ENCODE assay signal across 24 cellular contexts in the genomic region with DNA sequence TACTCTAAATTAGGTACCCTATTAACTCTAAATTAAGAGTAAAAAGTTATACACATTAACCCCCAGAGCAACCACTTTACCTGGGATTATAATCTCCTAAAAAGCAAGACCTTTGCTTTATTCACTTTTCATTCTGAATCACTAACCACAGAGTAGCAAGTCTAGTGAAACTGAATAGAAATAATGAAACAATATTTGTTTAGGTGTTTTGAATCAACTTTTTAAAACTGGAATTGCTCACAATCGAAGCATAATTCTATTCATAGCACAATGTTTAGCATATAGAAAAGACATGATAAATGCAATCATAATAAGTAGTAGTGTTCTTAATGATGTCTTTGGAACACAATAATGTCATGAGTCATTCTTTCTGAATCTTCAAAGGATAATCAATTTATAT. TPM values are rescaled to one million over a fixed set of nuclear protein-coding genes. Genes with fewer than 3 reads are reported as not detected.
DNase-seq lines count a peak whose midpoint lies in the region; ATAC-seq and TF ChIP-seq lines count a peak whose summit lies in the region.
"Had no signal": no experiment of that assay in that cellular context is flagged by ENCODE, and none has a peak within 500 bp of the region (broad histone marks: within the 10 kb centered on the region; RNA-seq: fewer than 3 reads in every experiment).

No MANE protein-coding gene starts in this region.

- ATAC-seq in GM18508 (IDR thresholded peaks at IDR 0.05; ENCODE audit: insufficient read depth, unreplicated experiment) (peak; percentile 56), GM21390 (IDR thresholded peaks at IDR 0.05; ENCODE audit: unreplicated experiment) (peak; percentile 65), HG02973 (IDR thresholded peaks at IDR 0.05; ENCODE audit: unreplicated experiment) (peak; percentile 66), gastroesophageal sphincter (no peak), HG03025 (IDR thresholded peaks at IDR 0.05; ENCODE audit: low FRiP score, unreplicated experiment) (no peak)
- peak; percentile 56 for ATAC-seq in activated T-helper 17 cell treated with anti-CD3 and anti-CD28 coated beads, Interleukin-2, amount 50 U/mL, for 72 hours (replicated peaks)
- ATAC-seq: A549 had no signal

- no peaks in the 10 kb centered on the region for H3K4me1 Mint-ChIP-seq in activated T-helper 17 cell treated with anti-CD3 and anti-CD28 coated beads, Interleukin-2, amount 50 U/mL, for 72 hours

- no peak for TF ChIP-seq EP300 in gastroesophageal sphincter (IDR thresholded peaks at IDR 0.05)

- no peak overlapping the region for H3K4me3 ChIP-seq in gastroesophageal sphincter
- H3K4me3 ChIP-seq: A549, SJSA1 had no signal

- no peak overlapping the region for H3K27ac ChIP-seq in gastroesophageal sphincter
- H3K27ac ChIP-seq: A549, SJSA1 had no signal

- TF ChIP-seq POLR2A in gastroesophageal sphincter (IDR thresholded peaks at IDR 0.05), result no peak

- H3K9me3 Mint-ChIP-seq in activated T-helper 17 cell treated with anti-CD3 and anti-CD28 coated beads, Interleukin-2, amount 50 U/mL, for 72 hours, result no peaks in the 10 kb centered on the region

- H3K9me3 ChIP-seq in gastroesophageal sphincter, result peaks cover 0 to 18% (median 0%) of the 10 kb centered on the region in 3 donors
- H3K9me3 ChIP-seq: BE2C, SJSA1 had no signal

- TF ChIP-seq CTCF in gastroesophageal sphincter (IDR thresholded peaks at IDR 0.05), result no peak

- no peaks in the 10 kb centered on the region for H3K36me3 Mint-ChIP-seq in activated T-helper 17 cell treated with anti-CD3 and anti-CD28 coated beads, Interleukin-2, amount 50 U/mL, for 72 hours (ENCODE audit: low read depth)

- H3K27ac Mint-ChIP-seq in activated T-helper 17 cell treated with anti-CD3 and anti-CD28 coated beads, Interleukin-2, amount 50 U/mL, for 72 hours, result no peak overlapping the region

- DNase-seq in stimulated activated CD4-positive, alpha-beta T cell treated with anti-CD3 and anti-CD28 coated beads, Interleukin-2, amount 100 ng/mL, for 48 hours, result no peak
- DNase-seq in D341Med (ENCODE audit: low spot score), result no peak
- DNase-seq: BE2C, DMS 273 treated with DMSO at 0.1 percent for 48 hours, DMS79 treated with DMSO at 0.1 percent for 48 hours, H7, Karpas-422, MV-4-11, NCI-H1694, NCI-H2081, NCI-H2171, NCI-H345, NCI-H524 treated with DMSO at 0.1 percent for 48 hours, NCI-H82, OCI-M1, T-helper 1 cell had no signal

- H3K27me3 ChIP-seq in gastroesophageal sphincter, result no peaks in the 10 kb centered on the region
- H3K27me3 ChIP-seq: BE2C, SJSA1 had no signal

- no peak overlapping the region for H3K4me3 Mint-ChIP-seq in activated T-helper 17 cell treated with anti-CD3 and anti-CD28 coated beads, Interleukin-2, amount 50 U/mL, for 72 hours

- H3K36me3 ChIP-seq in gastroesophageal sphincter, result no peaks in the 10 kb centered on the region
- H3K36me3 ChIP-seq: BE2C, SJSA1 had no signal

- H3K4me1 ChIP-seq in gastroesophageal sphincter, result no peaks in the 10 kb centered on the region
- H3K4me1 ChIP-seq: A549, BE2C, SJSA1 had no signal

- H3K27me3 Mint-ChIP-seq in activated T-helper 17 cell treated with anti-CD3 and anti-CD28 coated beads, Interleukin-2, amount 50 U/mL, for 72 hours, result peaks cover 18% of the 10 kb centered on the region

- WGBS in gastroesophageal sphincter (ENCODE audit: low coverage in 1 of 2), 2 donors, result 91 to 95% methylated on average over 1 of the region's 1 CpG

RNA-seq across cellular contexts. Expression of a gene that starts 37.0 kb away (rescaled TPM):
- total RNA-seq in activated T-helper 17 cell treated with anti-CD3 and anti-CD28 coated beads, Interleukin-2, amount 50 U/mL, for 72 hours, result 10 to 100 TPM; 14.2 to 26.6 TPM
- total RNA-seq in gastroesophageal sphincter, result 10 to 100 TPM; 18.3 to 31.3 (median 23.7) TPM

Comparison
In these comparisons a context has a peak if more than half of its experiments do, and no peak if none do; other contexts are left out.
1. ATAC-seq: peak in GM18508 (single experiment), GM21390 (single experiment), HG02973 (single experiment) and activated T-helper 17 cell treated with anti-CD3 and anti-CD28 coated beads, Interleukin-2, amount 50 U/mL, for 72 hours (single experiment); none in gastroesophageal sphincter (single experiment) and HG03025 (single experiment).